20 cellular contexts compared by ENCODE assay signal in genomic region chr5:142378737-142379365, GRCh38.
"Had no signal": no experiment of that assay in that cellular context is flagged by ENCODE, and none has a peak within 500 bp of the region (broad histone marks: within the 10 kb centered on the region; RNA-seq: fewer than 3 reads in every experiment).

No MANE protein-coding gene starts in this region.

- H3K4me3 ChIP-seq: dorsolateral prefrontal cortex, gastroesophageal sphincter, heart left ventricle, hepatocyte, lung, mucosa of descending colon, right lobe of liver, testis, tibial artery had no signal

- DNase-seq: dorsolateral prefrontal cortex; effector CD8-positive, alpha-beta T cell; endodermal cell; foreskin keratinocyte; heart left ventricle; kidney; mucosa of descending colon; naive B cell; right lobe of liver; small intestine; stimulated activated CD4-positive, alpha-beta T cell treated with anti-CD3 and anti-CD28 coated beads, Interleukin-15, amount 100 ng/mL, for 24 hours; stimulated activated CD4-positive, alpha-beta T cell treated with anti-CD3 and anti-CD28 coated beads, Interleukin-4, amount 100 ng/mL, for 1 hour; stimulated activated CD8-positive, alpha-beta memory T cell treated with anti-CD3 and anti-CD28 coated beads, Interleukin-4, amount 100 ng/mL, for 48 hours; stimulated activated naive CD4-positive, alpha-beta T cell treated with Interleukin-2 at 50 U/mL for 16 hours; substantia nigra; testis; tibial artery had no signal
